ENCODE assay signal across 11 cellular contexts in the genomic region with DNA sequence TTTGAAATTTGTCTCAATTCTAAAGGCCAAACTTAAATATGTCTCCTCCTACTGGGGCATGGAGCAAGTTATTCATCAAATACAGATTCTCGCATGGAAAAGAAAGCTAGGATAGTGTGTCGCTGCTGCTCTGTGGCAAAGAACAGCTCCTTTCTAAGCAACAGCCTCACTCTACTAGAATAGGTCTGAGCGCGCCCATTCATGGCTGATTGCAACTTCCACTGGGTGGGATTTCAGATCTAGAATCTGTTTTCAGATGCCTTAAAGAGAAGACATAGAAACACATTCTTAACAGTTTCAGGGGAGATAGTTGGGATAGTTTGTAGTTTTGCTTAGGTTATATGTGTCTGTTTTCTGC. TPM values are rescaled to one million over a fixed set of nuclear protein-coding genes. Genes with fewer than 3 reads are reported as not detected.
DNase-seq lines count a peak whose midpoint lies in the region; ATAC-seq and TF ChIP-seq lines count a peak whose summit lies in the region.
"Had no signal": no experiment of that assay in that cellular context is flagged by ENCODE, and none has a peak within 500 bp of the region (broad histone marks: within the 10 kb centered on the region; RNA-seq: fewer than 3 reads in every experiment).

No MANE protein-coding gene starts in this region.

- H3K27me3 Mint-ChIP-seq in activated CD8-positive, alpha-beta memory T cell treated with anti-CD3 and anti-CD28 coated beads, Interleukin-2, amount 10 ng/mL, durations not matched to agents 7 days and 5 days = peaks cover 23% of the 10 kb centered on the region
- H3K27me3 Mint-ChIP-seq in activated naive CD8-positive, alpha-beta T cell = no peaks in the 10 kb centered on the region
- H3K27me3 Mint-ChIP-seq in immature natural killer cell (ENCODE audit: low read depth in 3 of 3) (peaks cover 21 to 42% (median 27%) of the 10 kb centered on the region in 3 donors), WTC11 (ENCODE audit: low read depth) (peaks cover 63% of the 10 kb centered on the region)

- peaks cover 0 to 4% (median 0%) of the 10 kb centered on the region in 4 donors for H3K36me3 ChIP-seq in stomach

- peaks cover 8 to 54% (median 38%) of the 10 kb centered on the region in 4 donors for H3K4me1 ChIP-seq in stomach

- H3K36me3 Mint-ChIP-seq in activated CD8-positive, alpha-beta memory T cell treated with anti-CD3 and anti-CD28 coated beads, Interleukin-2, amount 10 ng/mL, durations not matched to agents 7 days and 5 days = peaks cover 33% of the 10 kb centered on the region
- H3K36me3 Mint-ChIP-seq in activated naive CD8-positive, alpha-beta T cell = peaks cover 27% of the 10 kb centered on the region
- H3K36me3 Mint-ChIP-seq in immature natural killer cell (peaks cover 0 to 4% (median 3%) of the 10 kb centered on the region in 3 donors), WTC11 (no peaks in the 10 kb centered on the region)

- no peaks in the 10 kb centered on the region for H3K9me3 ChIP-seq in stomach

- H3K27ac ChIP-seq in stomach = peak overlapping the region in 1 of 5 donors; percentile 10
- H3K27ac ChIP-seq: epithelial cell of prostate, SK-N-MC had no signal

- peaks cover 69% of the 10 kb centered on the region for H3K4me1 Mint-ChIP-seq in activated CD8-positive, alpha-beta memory T cell treated with anti-CD3 and anti-CD28 coated beads, Interleukin-2, amount 10 ng/mL, durations not matched to agents 7 days and 5 days
- peaks cover 69% of the 10 kb centered on the region for H3K4me1 Mint-ChIP-seq in activated naive CD8-positive, alpha-beta T cell (ENCODE audit: low read depth)
- H3K4me1 Mint-ChIP-seq in immature natural killer cell (peaks cover 57 to 73% of the 10 kb centered on the region in 2 donors), WTC11 (0 out of 2 replicates have a peak, but pooled peaks cover 2% of the 10 kb centered on the region)

- H3K4me3 ChIP-seq in stomach = peak overlapping the region in 3 of 4 donors; percentile 51 to 91 (median 76)
- H3K4me3 ChIP-seq: SK-N-MC had no signal

- no peak for TF ChIP-seq CTCF in stomach (IDR thresholded peaks at IDR 0.05)
- TF ChIP-seq CTCF in WTC11 (IDR thresholded peaks at IDR 0.05) = no peak

- H3K27ac Mint-ChIP-seq in activated CD8-positive, alpha-beta memory T cell treated with anti-CD3 and anti-CD28 coated beads, Interleukin-2, amount 10 ng/mL, durations not matched to agents 7 days and 5 days = peak overlapping the region; percentile 82
- peak overlapping the region; percentile 99 for H3K27ac Mint-ChIP-seq in activated naive CD8-positive, alpha-beta T cell
- H3K27ac Mint-ChIP-seq in immature natural killer cell (peak overlapping the region in 3 of 6 donors; percentile 58 to 78 (median 77)), WTC11 (no peak overlapping the region)

- peaks cover 0 to 71% (median 27%) of the 10 kb centered on the region in 3 donors for H3K27me3 ChIP-seq in stomach

- POLR2A ChIA-PET in WTC11 (lab: Charles Lee) = no interaction called here

- peak overlapping the region; percentile 79 for H3K4me3 Mint-ChIP-seq in activated CD8-positive, alpha-beta memory T cell treated with anti-CD3 and anti-CD28 coated beads, Interleukin-2, amount 10 ng/mL, durations not matched to agents 7 days and 5 days
- H3K4me3 Mint-ChIP-seq in activated naive CD8-positive, alpha-beta T cell = peak overlapping the region; percentile 97
- peak overlapping the region; percentile 23 to 85 (median 80) for H3K4me3 Mint-ChIP-seq in immature natural killer cell
- H3K4me3 Mint-ChIP-seq in WTC11 = no peak overlapping the region

- CTCF ChIA-PET in activated CD8-positive, alpha-beta memory T cell treated with anti-CD3 and anti-CD28 coated beads, Interleukin-2, amount 10 ng/mL, durations not matched to agents 7 days and 5 days (lab: Charles Lee) = interaction anchor here (0.9 to 4.4 kb wide), 16 partner anchors 8 to 813 kb away, joined by 3 to 42 read pairs (median 4); a partner anchor contains a TSS
- CTCF ChIA-PET in WTC11 (lab: Charles Lee) = interaction anchor here (0.6 to 1.7 kb wide), 5 partner anchors 9 to 193 kb away, joined by 3 to 8 read pairs (median 3); no protein-coding TSS in a partner anchor

- no peak for TF ChIP-seq POLR2A in stomach (IDR thresholded peaks at IDR 0.05)

- TF ChIP-seq EP300 in stomach (IDR thresholded peaks at IDR 0.05) = no peak

- no peak for ATAC-seq in activated CD8-positive, alpha-beta memory T cell treated with anti-CD3 and anti-CD28 coated beads, Interleukin-2, amount 10 ng/mL, durations not matched to agents 7 days and 5 days
- ATAC-seq in WTC11 = no peak
- no peak for ATAC-seq in GM19397 (IDR thresholded peaks at IDR 0.05; ENCODE audit: unreplicated experiment)
- ATAC-seq in GM21528 (IDR thresholded peaks at IDR 0.05; ENCODE audit: low FRiP score, unreplicated experiment) = no peak

- intact Hi-C loops in stomach (cut with DNase I; ENCODE audit: low total_unique reads) = no loop called here

- DNase-seq in activated CD8-positive, alpha-beta memory T cell treated with anti-CD3 and anti-CD28 coated beads, Interleukin-2, amount 10 ng/mL, durations not matched to agents 7 days and 5 days = no peak
- DNase-seq in activated CD8-positive, alpha-beta memory T cell treated with anti-CD3 and anti-CD28 coated beads, Interleukin-2, amount 50 U/mL, for 4 hours = no peak
- DNase-seq in immature natural killer cell = no peak
- DNase-seq in stomach = no peak
- DNase-seq in WTC11 (ENCODE audit: low spot score) = no peak
- DNase-seq: NCI-H446 treated with DMSO at 0.1 percent for 48 hours had no signal

- 79 to 92% (median 87%) methylated on average over 4 of the region's 4 CpGs for WGBS in stomach, 5 donors

- H3K9me3 Mint-ChIP-seq in activated CD8-positive, alpha-beta memory T cell treated with anti-CD3 and anti-CD28 coated beads, Interleukin-2, amount 10 ng/mL, durations not matched to agents 7 days and 5 days (ENCODE audit: low read depth) = no peaks in the 10 kb centered on the region
- no peaks in the 10 kb centered on the region for H3K9me3 Mint-ChIP-seq in activated naive CD8-positive, alpha-beta T cell (ENCODE audit: low read depth)
- H3K9me3 Mint-ChIP-seq in immature natural killer cell = peaks cover 0 to 4% (median 0%) of the 10 kb centered on the region in 6 donors
- no peaks in the 10 kb centered on the region for H3K9me3 Mint-ChIP-seq in WTC11

TF ChIP-seq in WTC11, 78 proteins besides CTCF, POLR2A, EP300 and RAD21:
- no peak for TF ChIP-seq ZNF396 (CRISPR knock-in tag; IDR thresholded peaks at IDR 0.05; ENCODE audit: borderline replicate concordance)
- TF ChIP-seq, protein P1, sequence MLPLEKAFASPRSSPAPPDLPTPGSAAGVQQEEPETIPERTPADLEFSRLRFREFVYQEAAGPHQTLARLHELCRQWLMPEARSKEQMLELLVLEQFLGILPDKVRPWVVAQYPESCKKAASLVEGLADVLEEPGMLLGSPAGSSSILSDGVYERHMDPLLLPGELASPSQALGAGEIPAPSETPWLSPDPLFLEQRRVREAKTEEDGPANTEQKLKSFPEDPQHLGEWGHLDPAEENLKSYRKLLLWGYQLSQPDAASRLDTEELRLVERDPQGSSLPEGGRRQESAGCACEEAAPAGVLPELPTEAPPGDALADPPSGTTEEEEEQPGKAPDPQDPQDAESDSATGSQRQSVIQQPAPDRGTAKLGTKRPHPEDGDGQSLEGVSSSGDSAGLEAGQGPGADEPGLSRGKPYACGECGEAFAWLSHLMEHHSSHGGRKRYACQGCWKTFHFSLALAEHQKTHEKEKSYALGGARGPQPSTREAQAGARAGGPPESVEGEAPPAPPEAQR (CRISPR knock-in tag; IDR thresholded peaks at IDR 0.05) = no peak

RNA-seq across cellular contexts. Expression of a gene that starts 2.4 kb away (rescaled TPM):
- 10 to 100 TPM; 25.5 to 34.7 TPM for total RNA-seq in activated CD8-positive, alpha-beta memory T cell treated with anti-CD3 and anti-CD28 coated beads, Interleukin-2, amount 10 ng/mL, durations not matched to agents 7 days and 5 days
- polyA plus RNA-seq in immature natural killer cell = 1 to 10 TPM; 4.5 to 8.5 (median 7.7) TPM
- total RNA-seq in stomach = 10 to 100 TPM in 4 of 5 donors, 1 to 10 TPM in 1; 4.6 to 58.3 (median 39.8) TPM
- 10 to 100 TPM; 10.6 to 38.2 (median 19.1) TPM for polyA plus RNA-seq in stomach
- total RNA-seq in WTC11 (2021) = 0.48 to 1.2 TPM (median 0.69 TPM) in 3 replicates
